In genomic region chr2:128323501-128323931, GRCh38 we compare ENCODE assay signal across 12 cellular contexts. TPM values are rescaled to one million over a fixed set of nuclear protein-coding genes. Genes with fewer than 3 reads are reported as not detected.
DNase-seq lines count a peak whose midpoint lies in the region; ATAC-seq and TF ChIP-seq lines count a peak whose summit lies in the region.
"Had no signal": no experiment of that assay in that cellular context is flagged by ENCODE, and none has a peak within 500 bp of the region (broad histone marks: within the 10 kb centered on the region; RNA-seq: fewer than 3 reads in every experiment).

No MANE protein-coding gene starts in this region.

- H4K20me1 ChIP-seq in GM23338 (replicated peaks; ENCODE audit: insufficient read depth), result no peaks in the 10 kb centered on the region

- H3K9me3 ChIP-seq in CD4-positive, alpha-beta T cell (ENCODE audit: control insufficient read depth, low read length), result no peaks in the 10 kb centered on the region

- H3K36me3 Mint-ChIP-seq in CD4-positive, alpha-beta T cell (ENCODE audit: low read depth), result no peaks in the 10 kb centered on the region
- H3K36me3 Mint-ChIP-seq in GM23338 (ENCODE audit: low read depth) (no peaks in the 10 kb centered on the region), brain (no peaks in the 10 kb centered on the region), nephron progenitor cell (ENCODE audit: low read depth) (no peaks in the 10 kb centered on the region)

- H3K9me3 Mint-ChIP-seq in CD4-positive, alpha-beta T cell, result no peaks in the 10 kb centered on the region
- H3K9me3 Mint-ChIP-seq in GM23338 (no peaks in the 10 kb centered on the region), brain (peaks cover 0 to 4% (median 0%) of the 10 kb centered on the region in 5 experiments), nephron progenitor cell (no peaks in the 10 kb centered on the region)

- H3K27me3 ChIP-seq in CD4-positive, alpha-beta T cell (ENCODE audit: control insufficient read depth, insufficient read depth, low read length), result no peaks in the 10 kb centered on the region
- peaks cover 23% of the 10 kb centered on the region for H3K27me3 ChIP-seq in GM23338 (ENCODE audit: insufficient read depth)

- H3K9me2 ChIP-seq in GM23338 (ENCODE audit: insufficient read depth), result no peaks in the 10 kb centered on the region

- no peak overlapping the region for H2AFZ ChIP-seq in GM23338

- CTCF ChIA-PET in CD4-positive, alpha-beta T cell (lab: Charles Lee), result no interaction called here

- no peaks in the 10 kb centered on the region for H3K27me3 Mint-ChIP-seq in CD4-positive, alpha-beta T cell
- H3K27me3 Mint-ChIP-seq in GM23338 (ENCODE audit: insufficient read depth, low read depth, poor library complexity), result peaks cover 19% of the 10 kb centered on the region
- peaks cover 3% of the 10 kb centered on the region for H3K27me3 Mint-ChIP-seq in brain
- H3K27me3 Mint-ChIP-seq in nephron progenitor cell (ENCODE audit: low read depth, poor library complexity), result peaks cover 14% of the 10 kb centered on the region

- no peak for ATAC-seq in CD4-positive, alpha-beta T cell (ENCODE audit: poor library complexity)
- ATAC-seq in GM23338, result no peak
- ATAC-seq in GM21526 (IDR thresholded peaks at IDR 0.05; ENCODE audit: low FRiP score, unreplicated experiment), result no peak
- ATAC-seq: esophagus mucosa had no signal

- no peak overlapping the region for H3K27ac ChIP-seq in CD4-positive, alpha-beta T cell (ENCODE audit: low read depth, low read length)
- H3K27ac ChIP-seq in GM23338 (ENCODE audit: low read depth), result no peak overlapping the region

- peak in 3 of 10 experiments; percentile 0 to 28 (median 4) for DNase-seq in CD4-positive, alpha-beta T cell
- DNase-seq in GM23338 (ENCODE audit: low spot score), result no peak
- no peak for DNase-seq in nephron progenitor cell
- no peak for DNase-seq in LoVo (ENCODE audit: low spot score)
- DNase-seq in hippocampal formation (lab: John Stamatoyannopoulos, UW), result no peak
- no peak for DNase-seq in NCI-H2029 (lab: John Stamatoyannopoulos, UW)
- DNase-seq: DMS153; SHP77; stimulated activated CD4-positive, alpha-beta T cell treated with anti-CD3 and anti-CD28 coated beads, Interleukin-12 subunit alpha, Interleukin-12 subunit beta, amount 100 ng/mL, for 4 hours had no signal

- H3K79me2 ChIP-seq in GM23338 (replicated peaks; ENCODE audit: insufficient read depth), result no peaks in the 10 kb centered on the region

- no peak overlapping the region for H3K4me3 ChIP-seq in GM23338

- H3K4me3 Mint-ChIP-seq in CD4-positive, alpha-beta T cell, result peak overlapping the region; percentile 87
- H3K4me3 Mint-ChIP-seq in GM23338 (peak overlapping the region; percentile 52; the same call in 2 of the 3 replicates), brain (peak overlapping the region; percentile 59 to 84 (median 68)), nephron progenitor cell (peak overlapping the region; percentile 76)

- no peak for TF ChIP-seq CTCF in CD4-positive, alpha-beta T cell (IDR thresholded peaks at IDR 0.05)
- TF ChIP-seq CTCF in GM23338 (conservative IDR thresholded peaks at IDR 0.05; ENCODE audit: low read depth in 2 of 2) (no peak), brain (conservative IDR thresholded peaks at IDR 0.05) (no peak), nephron progenitor cell (IDR thresholded peaks at IDR 0.05) (no peak)

- no peak overlapping the region for H3K4me2 ChIP-seq in GM23338

- H3F3A ChIP-seq in GM23338 (replicated peaks; ENCODE audit: low read depth), result no peaks in the 10 kb centered on the region

- intact Hi-C loops in CD4-positive, alpha-beta T cell (cut with DNase I, micrococcal nuclease), result loop anchor here (5.0 to 10.0 kb wide), 9 partner anchors 139 to 1669 kb away; partner anchors contain the start of genes AMMECR1L (in 1 of the 2), GYPC (in 1 of the 2), SAP130 (in 1 of the 2) and UGGT1 (in 1 of the 2)

- no peaks in the 10 kb centered on the region for H3K36me3 ChIP-seq in GM23338 (ENCODE audit: insufficient read depth)

- H3K4me1 Mint-ChIP-seq in CD4-positive, alpha-beta T cell (ENCODE audit: low read depth), result peaks cover 22% of the 10 kb centered on the region
- H3K4me1 Mint-ChIP-seq in GM23338 (peaks cover 18% of the 10 kb centered on the region), brain (peaks cover 27% of the 10 kb centered on the region), nephron progenitor cell (peaks cover 22% of the 10 kb centered on the region)

- POLR2A ChIA-PET in CD4-positive, alpha-beta T cell (lab: Charles Lee), result no interaction called here

- no peak overlapping the region for H3K27ac Mint-ChIP-seq in CD4-positive, alpha-beta T cell
- H3K27ac Mint-ChIP-seq in GM23338 (no peak overlapping the region), brain (peak overlapping the region in 2 of 5 experiments; percentile 60 to 84), nephron progenitor cell (peak overlapping the region; percentile 51)

- peaks cover 12% of the 10 kb centered on the region for H3K4me1 ChIP-seq in GM23338 (ENCODE audit: insufficient read depth)

TF ChIP-seq in GM23338, 12 proteins besides CTCF, POLR2A, EP300 and RAD21:
- TF ChIP-seq JUNB (IDR thresholded peaks at IDR 0.05; ENCODE audit: unreplicated experiment) (no peak), ZNF114 (CRISPR knock-in tag; IDR thresholded peaks at IDR 0.05) (no peak), REST (IDR thresholded peaks at IDR 0.05; ENCODE audit: unreplicated experiment) (no peak), ZNF331 (CRISPR knock-in tag; IDR thresholded peaks at IDR 0.05; ENCODE audit: low read depth) (no peak), CREB1 (CRISPR knock-in tag; IDR thresholded peaks at IDR 0.05; ENCODE audit: low read depth) (no peak), POLR2AphosphoS5 (IDR thresholded peaks at IDR 0.05; ENCODE audit: low read depth) (no peak), STAT1 (IDR thresholded peaks at IDR 0.05; ENCODE audit: unreplicated experiment) (no peak)

RNA-seq across cellular contexts. Expression of gene HS6ST1, which starts 4.8 kb away (rescaled TPM):
- 1 to 10 TPM; 7.1 to 8.7 TPM for total RNA-seq in CD4-positive, alpha-beta T cell
- total RNA-seq in GM23338 (2014; rRNA removed; shearing (Covaris generic)), result 76.4 and 106 TPM in 2 replicates
- polyA plus RNA-seq in GM23338 (2016; fragmentation: Nextera tagmentation; extraction: Ambion mirVana), result 21.1 and 22.5 TPM in 2 replicates
- 64.3 TPM for polyA plus RNA-seq in brain (ENCODE audit: insufficient read depth, low read depth, low replicate concordance)
